Comparison of ENCODE assay signal across 1 cellular context in the genomic region with DNA sequence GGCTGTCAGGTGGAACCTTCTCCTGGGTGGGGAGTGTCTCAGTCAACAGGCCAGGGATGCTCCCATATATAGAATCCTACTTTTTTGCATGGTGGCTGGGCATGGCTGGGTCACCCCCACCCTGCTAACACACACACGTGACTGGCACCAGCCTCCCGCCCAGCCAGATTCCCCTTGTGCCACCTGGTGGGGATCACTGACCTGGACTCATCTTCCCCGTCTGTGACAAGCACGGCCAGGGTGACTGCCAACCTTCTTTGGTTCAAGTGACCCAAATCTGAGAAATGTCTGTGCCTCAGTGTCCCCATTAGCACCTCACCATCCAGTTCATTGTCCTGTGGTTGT.
TF ChIP-seq lines count a peak whose summit lies in the region.

No MANE protein-coding gene starts in this region.

TF ChIP-seq in HEK293, 187 proteins besides CTCF, POLR2A, EP300 and RAD21 (continued from another document):
- TF ChIP-seq, protein P1, sequence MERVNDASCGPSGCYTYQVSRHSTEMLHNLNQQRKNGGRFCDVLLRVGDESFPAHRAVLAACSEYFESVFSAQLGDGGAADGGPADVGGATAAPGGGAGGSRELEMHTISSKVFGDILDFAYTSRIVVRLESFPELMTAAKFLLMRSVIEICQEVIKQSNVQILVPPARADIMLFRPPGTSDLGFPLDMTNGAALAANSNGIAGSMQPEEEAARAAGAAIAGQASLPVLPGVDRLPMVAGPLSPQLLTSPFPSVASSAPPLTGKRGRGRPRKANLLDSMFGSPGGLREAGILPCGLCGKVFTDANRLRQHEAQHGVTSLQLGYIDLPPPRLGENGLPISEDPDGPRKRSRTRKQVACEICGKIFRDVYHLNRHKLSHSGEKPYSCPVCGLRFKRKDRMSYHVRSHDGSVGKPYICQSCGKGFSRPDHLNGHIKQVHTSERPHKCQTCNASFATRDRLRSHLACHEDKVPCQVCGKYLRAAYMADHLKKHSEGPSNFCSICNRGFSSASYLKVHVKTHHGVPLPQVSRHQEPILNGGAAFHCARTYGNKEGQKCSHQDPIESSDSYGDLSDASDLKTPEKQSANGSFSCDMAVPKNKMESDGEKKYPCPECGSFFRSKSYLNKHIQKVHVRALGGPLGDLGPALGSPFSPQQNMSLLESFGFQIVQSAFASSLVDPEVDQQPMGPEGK (tag by site-specific recombination; IDR thresholded peaks at IDR 0.05) = no peak; the same call in 1 of the 2 replicates
- TF ChIP-seq ZNF155 (tag by site-specific recombination; IDR thresholded peaks at IDR 0.05) (no peak), ZIC2 (tag by site-specific recombination; IDR thresholded peaks at IDR 0.05) (no peak), RBAK (tag by site-specific recombination; IDR thresholded peaks at IDR 0.05) (no peak), SETDB1 (IDR thresholded peaks at IDR 0.05; ENCODE audit: insufficient read length, low read length) (no peak), ZNF670 (tag by site-specific recombination; IDR thresholded peaks at IDR 0.05; ENCODE audit: low read depth) (no peak), ZNF274 (IDR thresholded peaks at IDR 0.05; ENCODE audit: low read length) (no peak), ZNF274 (tag by site-specific recombination; IDR thresholded peaks at IDR 0.05; ENCODE audit: borderline replicate concordance) (no peak), KLF1 (tag by site-specific recombination; IDR thresholded peaks at IDR 0.05) (0 out of 2 replicates have a peak, but pooled peaks have one; percentile 10), ZNF248 (tag by site-specific recombination; IDR thresholded peaks at IDR 0.05) (no peak), GFI1B (tag by site-specific recombination; IDR thresholded peaks at IDR 0.05) (no peak), ZNF558 (tag by site-specific recombination; IDR thresholded peaks at IDR 0.05) (no peak), ZNF23 (tag by site-specific recombination; IDR thresholded peaks at IDR 0.05; ENCODE audit: borderline replicate concordance) (no peak)
- TF ChIP-seq, protein P2, sequence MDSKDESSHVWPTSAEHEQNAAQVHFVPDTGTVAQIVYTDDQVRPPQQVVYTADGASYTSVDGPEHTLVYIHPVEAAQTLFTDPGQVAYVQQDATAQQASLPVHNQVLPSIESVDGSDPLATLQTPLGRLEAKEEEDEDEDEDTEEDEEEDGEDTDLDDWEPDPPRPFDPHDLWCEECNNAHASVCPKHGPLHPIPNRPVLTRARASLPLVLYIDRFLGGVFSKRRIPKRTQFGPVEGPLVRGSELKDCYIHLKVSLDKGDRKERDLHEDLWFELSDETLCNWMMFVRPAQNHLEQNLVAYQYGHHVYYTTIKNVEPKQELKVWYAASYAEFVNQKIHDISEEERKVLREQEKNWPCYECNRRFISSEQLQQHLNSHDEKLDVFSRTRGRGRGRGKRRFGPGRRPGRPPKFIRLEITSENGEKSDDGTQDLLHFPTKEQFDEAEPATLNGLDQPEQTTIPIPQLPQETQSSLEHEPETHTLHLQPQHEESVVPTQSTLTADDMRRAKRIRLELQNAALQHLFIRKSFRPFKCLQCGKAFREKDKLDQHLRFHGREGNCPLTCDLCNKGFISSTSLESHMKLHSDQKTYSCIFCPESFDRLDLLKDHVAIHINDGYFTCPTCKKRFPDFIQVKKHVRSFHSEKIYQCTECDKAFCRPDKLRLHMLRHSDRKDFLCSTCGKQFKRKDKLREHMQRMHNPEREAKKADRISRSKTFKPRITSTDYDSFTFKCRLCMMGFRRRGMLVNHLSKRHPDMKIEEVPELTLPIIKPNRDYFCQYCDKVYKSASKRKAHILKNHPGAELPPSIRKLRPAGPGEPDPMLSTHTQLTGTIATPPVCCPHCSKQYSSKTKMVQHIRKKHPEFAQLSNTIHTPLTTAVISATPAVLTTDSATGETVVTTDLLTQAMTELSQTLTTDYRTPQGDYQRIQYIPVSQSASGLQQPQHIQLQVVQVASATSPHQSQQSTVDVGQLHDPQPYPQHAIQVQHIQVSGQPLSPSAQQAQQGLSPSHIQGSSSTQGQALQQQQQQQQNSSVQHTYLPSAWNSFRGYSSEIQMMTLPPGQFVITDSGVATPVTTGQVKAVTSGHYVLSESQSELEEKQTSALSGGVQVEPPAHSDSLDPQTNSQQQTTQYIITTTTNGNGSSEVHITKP (tag by site-specific recombination; IDR thresholded peaks at IDR 0.05) = peak; percentile 1; the same call in 1 of the 2 replicates
- TF ChIP-seq, protein P3, sequence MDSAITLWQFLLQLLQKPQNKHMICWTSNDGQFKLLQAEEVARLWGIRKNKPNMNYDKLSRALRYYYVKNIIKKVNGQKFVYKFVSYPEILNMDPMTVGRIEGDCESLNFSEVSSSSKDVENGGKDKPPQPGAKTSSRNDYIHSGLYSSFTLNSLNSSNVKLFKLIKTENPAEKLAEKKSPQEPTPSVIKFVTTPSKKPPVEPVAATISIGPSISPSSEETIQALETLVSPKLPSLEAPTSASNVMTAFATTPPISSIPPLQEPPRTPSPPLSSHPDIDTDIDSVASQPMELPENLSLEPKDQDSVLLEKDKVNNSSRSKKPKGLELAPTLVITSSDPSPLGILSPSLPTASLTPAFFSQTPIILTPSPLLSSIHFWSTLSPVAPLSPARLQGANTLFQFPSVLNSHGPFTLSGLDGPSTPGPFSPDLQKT (IDR thresholded peaks at IDR 0.05; ENCODE audit: borderline replicate concordance, low read depth, low read length) = no peak
- TF ChIP-seq, protein P4, sequence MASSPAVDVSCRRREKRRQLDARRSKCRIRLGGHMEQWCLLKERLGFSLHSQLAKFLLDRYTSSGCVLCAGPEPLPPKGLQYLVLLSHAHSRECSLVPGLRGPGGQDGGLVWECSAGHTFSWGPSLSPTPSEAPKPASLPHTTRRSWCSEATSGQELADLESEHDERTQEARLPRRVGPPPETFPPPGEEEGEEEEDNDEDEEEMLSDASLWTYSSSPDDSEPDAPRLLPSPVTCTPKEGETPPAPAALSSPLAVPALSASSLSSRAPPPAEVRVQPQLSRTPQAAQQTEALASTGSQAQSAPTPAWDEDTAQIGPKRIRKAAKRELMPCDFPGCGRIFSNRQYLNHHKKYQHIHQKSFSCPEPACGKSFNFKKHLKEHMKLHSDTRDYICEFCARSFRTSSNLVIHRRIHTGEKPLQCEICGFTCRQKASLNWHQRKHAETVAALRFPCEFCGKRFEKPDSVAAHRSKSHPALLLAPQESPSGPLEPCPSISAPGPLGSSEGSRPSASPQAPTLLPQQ (tag by site-specific recombination; IDR thresholded peaks at IDR 0.05) = 0 out of 2 replicates have a peak, but pooled peaks have one; percentile 0
- TF ChIP-seq, protein P5, sequence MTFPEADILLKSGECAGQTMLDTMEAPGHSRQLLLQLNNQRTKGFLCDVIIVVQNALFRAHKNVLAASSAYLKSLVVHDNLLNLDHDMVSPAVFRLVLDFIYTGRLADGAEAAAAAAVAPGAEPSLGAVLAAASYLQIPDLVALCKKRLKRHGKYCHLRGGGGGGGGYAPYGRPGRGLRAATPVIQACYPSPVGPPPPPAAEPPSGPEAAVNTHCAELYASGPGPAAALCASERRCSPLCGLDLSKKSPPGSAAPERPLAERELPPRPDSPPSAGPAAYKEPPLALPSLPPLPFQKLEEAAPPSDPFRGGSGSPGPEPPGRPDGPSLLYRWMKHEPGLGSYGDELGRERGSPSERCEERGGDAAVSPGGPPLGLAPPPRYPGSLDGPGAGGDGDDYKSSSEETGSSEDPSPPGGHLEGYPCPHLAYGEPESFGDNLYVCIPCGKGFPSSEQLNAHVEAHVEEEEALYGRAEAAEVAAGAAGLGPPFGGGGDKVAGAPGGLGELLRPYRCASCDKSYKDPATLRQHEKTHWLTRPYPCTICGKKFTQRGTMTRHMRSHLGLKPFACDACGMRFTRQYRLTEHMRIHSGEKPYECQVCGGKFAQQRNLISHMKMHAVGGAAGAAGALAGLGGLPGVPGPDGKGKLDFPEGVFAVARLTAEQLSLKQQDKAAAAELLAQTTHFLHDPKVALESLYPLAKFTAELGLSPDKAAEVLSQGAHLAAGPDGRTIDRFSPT (tag by site-specific recombination; IDR thresholded peaks at IDR 0.05) = 0 out of 2 replicates have a peak, but pooled peaks have one; percentile 42
